Comparison of ENCODE assay signal across 15 cellular contexts in genomic region chr10:110110338-110110737, GRCh38.
DNase-seq lines count a peak whose midpoint lies in the region; ATAC-seq and FAIRE-seq lines count a peak whose summit lies in the region.
"Had no signal": no experiment of that assay in that cellular context is flagged by ENCODE, and none has a peak within 500 bp of the region (broad histone marks: within the 10 kb centered on the region; RNA-seq: fewer than 3 reads in every experiment).

No MANE protein-coding gene starts in this region.

- intact Hi-C loops in activated CD4-positive, alpha-beta T cell treated with anti-CD3 and anti-CD28 coated beads for 36 hours (cut with DNase I, micrococcal nuclease), result no loop called here

- no peaks in the 10 kb centered on the region for H3K9me3 Mint-ChIP-seq in activated CD4-positive, alpha-beta T cell treated with anti-CD3 and anti-CD28 coated beads for 36 hours (ENCODE audit: low read depth)
- H3K9me3 Mint-ChIP-seq in activated CD4-positive, alpha-beta T cell treated with anti-CD3 and anti-CD28 coated beads, Interleukin-2, amount 10 ng/mL, durations not matched to agents 7 days and 5 days, result no peaks in the 10 kb centered on the region
- H3K9me3 Mint-ChIP-seq in activated naive CD4-positive, alpha-beta T cell treated with anti-CD3 and anti-CD28 coated beads, Interleukin-2, amount 50 U/mL, for 72 hours, result no peaks in the 10 kb centered on the region
- no peaks in the 10 kb centered on the region for H3K9me3 Mint-ChIP-seq in natural killer cell treated with Interleukin-12 subunit alpha and Interleukin-12 subunit beta and Interleukin-15 and Interleukin-18, amount 100 ng/mL, for 72 hours
- H3K9me3 Mint-ChIP-seq: type B pancreatic cell had no signal

- POLR2A ChIA-PET in activated CD4-positive, alpha-beta T cell treated with anti-CD3 and anti-CD28 coated beads for 36 hours (lab: Charles Lee), result interaction anchor here (0.6 to 0.7 kb wide), 2 partner anchors 40 to 136 kb away, joined by 3 read pairs; no protein-coding TSS in a partner anchor
- POLR2A ChIA-PET in activated CD4-positive, alpha-beta T cell treated with anti-CD3 and anti-CD28 coated beads, Interleukin-2, amount 10 ng/mL, durations not matched to agents 7 days and 5 days (lab: Charles Lee), result no interaction called here

- peak; percentile 31 for DNase-seq in activated CD4-positive, alpha-beta T cell treated with anti-CD3 and anti-CD28 coated beads for 36 hours
- no peak for DNase-seq in activated CD4-positive, alpha-beta T cell treated with anti-CD3 and anti-CD28 coated beads, Interleukin-2, amount 10 ng/mL, durations not matched to agents 7 days and 5 days
- DNase-seq in GM18507 (ENCODE audit: extremely low spot score, insufficient read length, low read depth) (no peak), NCI-H69 (lab: John Stamatoyannopoulos, UW) (no peak), RKO (ENCODE audit: low spot score) (no peak), DMS 273 (lab: John Stamatoyannopoulos, UW; ENCODE audit: unreplicated experiment) (no peak)
- no peak for DNase-seq in activated naive CD4-positive, alpha-beta T cell treated with anti-CD3 and anti-CD28 coated beads, Interleukin-2, amount 50 U/mL, for 72 hours (ENCODE audit: low spot score in 2 of 2)
- no peak for DNase-seq in natural killer cell treated with Interleukin-12 subunit alpha and Interleukin-12 subunit beta and Interleukin-15 and Interleukin-18, amount 100 ng/mL, for 72 hours (ENCODE audit: low spot score)
- DNase-seq: dorsolateral prefrontal cortex, NCI-H1694 treated with DMSO at 0.1 percent for 48 hours, NCI-H2227 treated with DMSO at 0.1 percent for 48 hours, spleen, WERI-Rb-1 had no signal

- ATAC-seq in activated CD4-positive, alpha-beta T cell treated with anti-CD3 and anti-CD28 coated beads for 36 hours, result peak; percentile 81
- ATAC-seq in activated naive CD4-positive, alpha-beta T cell treated with anti-CD3 and anti-CD28 coated beads, Interleukin-2, amount 50 U/mL, for 72 hours, result peak; percentile 37 to 44
- peak; percentile 43 to 57 for ATAC-seq in natural killer cell treated with Interleukin-12 subunit alpha and Interleukin-12 subunit beta and Interleukin-15 and Interleukin-18, amount 100 ng/mL, for 72 hours
- ATAC-seq: A549 had no signal

- no peak overlapping the region for H3K4me3 Mint-ChIP-seq in activated CD4-positive, alpha-beta T cell treated with anti-CD3 and anti-CD28 coated beads for 36 hours
- H3K4me3 Mint-ChIP-seq in activated CD4-positive, alpha-beta T cell treated with anti-CD3 and anti-CD28 coated beads, Interleukin-2, amount 10 ng/mL, durations not matched to agents 7 days and 5 days, result no peak overlapping the region
- no peak overlapping the region for H3K4me3 Mint-ChIP-seq in natural killer cell treated with Interleukin-12 subunit alpha and Interleukin-12 subunit beta and Interleukin-15 and Interleukin-18, amount 100 ng/mL, for 72 hours
- H3K4me3 Mint-ChIP-seq: type B pancreatic cell had no signal

- CTCF ChIA-PET in activated CD4-positive, alpha-beta T cell treated with anti-CD3 and anti-CD28 coated beads for 36 hours (lab: Charles Lee), result interaction anchor here (0.5 to 3.7 kb wide), 10 partner anchors 14 to 395 kb away, joined by 3 to 15 read pairs (median 4); no protein-coding TSS in a partner anchor
- CTCF ChIA-PET in activated CD4-positive, alpha-beta T cell treated with anti-CD3 and anti-CD28 coated beads, Interleukin-2, amount 10 ng/mL, durations not matched to agents 7 days and 5 days (lab: Charles Lee), result interaction anchor here (0.5 to 3.4 kb wide), 5 partner anchors 13 to 142 kb away, joined by 3 to 12 read pairs (median 3); no protein-coding TSS in a partner anchor

- peaks cover 31% of the 10 kb centered on the region for H3K4me1 Mint-ChIP-seq in activated CD4-positive, alpha-beta T cell treated with anti-CD3 and anti-CD28 coated beads for 36 hours
- peaks cover 7% of the 10 kb centered on the region for H3K4me1 Mint-ChIP-seq in activated CD4-positive, alpha-beta T cell treated with anti-CD3 and anti-CD28 coated beads, Interleukin-2, amount 10 ng/mL, durations not matched to agents 7 days and 5 days
- H3K4me1 Mint-ChIP-seq in natural killer cell treated with Interleukin-12 subunit alpha and Interleukin-12 subunit beta and Interleukin-15 and Interleukin-18, amount 100 ng/mL, for 72 hours (ENCODE audit: low read depth in 2 of 2), result peaks cover 20 to 22% of the 10 kb centered on the region in 2 donors

- H3K27me3 Mint-ChIP-seq in activated CD4-positive, alpha-beta T cell treated with anti-CD3 and anti-CD28 coated beads for 36 hours, result no peaks in the 10 kb centered on the region
- no peaks in the 10 kb centered on the region for H3K27me3 Mint-ChIP-seq in activated CD4-positive, alpha-beta T cell treated with anti-CD3 and anti-CD28 coated beads, Interleukin-2, amount 10 ng/mL, durations not matched to agents 7 days and 5 days
- no peaks in the 10 kb centered on the region for H3K27me3 Mint-ChIP-seq in natural killer cell treated with Interleukin-12 subunit alpha and Interleukin-12 subunit beta and Interleukin-15 and Interleukin-18, amount 100 ng/mL, for 72 hours
- H3K27me3 Mint-ChIP-seq: type B pancreatic cell had no signal

- FAIRE-seq in GM18507 (lab: Jason Lieb, UNC), result peak; percentile 67
- FAIRE-seq: A549 had no signal

- H3K27ac Mint-ChIP-seq in activated CD4-positive, alpha-beta T cell treated with anti-CD3 and anti-CD28 coated beads for 36 hours, result peak overlapping the region; percentile 53
- no peak overlapping the region for H3K27ac Mint-ChIP-seq in activated CD4-positive, alpha-beta T cell treated with anti-CD3 and anti-CD28 coated beads, Interleukin-2, amount 10 ng/mL, durations not matched to agents 7 days and 5 days
- peak overlapping the region; percentile 12 to 32 for H3K27ac Mint-ChIP-seq in activated naive CD4-positive, alpha-beta T cell treated with anti-CD3 and anti-CD28 coated beads, Interleukin-2, amount 50 U/mL, for 72 hours
- H3K27ac Mint-ChIP-seq in natural killer cell treated with Interleukin-12 subunit alpha and Interleukin-12 subunit beta and Interleukin-15 and Interleukin-18, amount 100 ng/mL, for 72 hours, result peak overlapping the region in 1 of 2 donors; percentile 41
- H3K27ac Mint-ChIP-seq: type B pancreatic cell had no signal

- peaks cover 33% of the 10 kb centered on the region for H3K36me3 Mint-ChIP-seq in activated CD4-positive, alpha-beta T cell treated with anti-CD3 and anti-CD28 coated beads for 36 hours (ENCODE audit: low read depth)
- peaks cover 79% of the 10 kb centered on the region for H3K36me3 Mint-ChIP-seq in activated CD4-positive, alpha-beta T cell treated with anti-CD3 and anti-CD28 coated beads, Interleukin-2, amount 10 ng/mL, durations not matched to agents 7 days and 5 days (ENCODE audit: low read depth)
- H3K36me3 Mint-ChIP-seq in activated naive CD4-positive, alpha-beta T cell treated with anti-CD3 and anti-CD28 coated beads, Interleukin-2, amount 50 U/mL, for 72 hours, result peaks cover 0 to 39% of the 10 kb centered on the region in 2 donors
- H3K36me3 Mint-ChIP-seq in natural killer cell treated with Interleukin-12 subunit alpha and Interleukin-12 subunit beta and Interleukin-15 and Interleukin-18, amount 100 ng/mL, for 72 hours, result peaks cover 14% of the 10 kb centered on the region
